In the genomic region with DNA sequence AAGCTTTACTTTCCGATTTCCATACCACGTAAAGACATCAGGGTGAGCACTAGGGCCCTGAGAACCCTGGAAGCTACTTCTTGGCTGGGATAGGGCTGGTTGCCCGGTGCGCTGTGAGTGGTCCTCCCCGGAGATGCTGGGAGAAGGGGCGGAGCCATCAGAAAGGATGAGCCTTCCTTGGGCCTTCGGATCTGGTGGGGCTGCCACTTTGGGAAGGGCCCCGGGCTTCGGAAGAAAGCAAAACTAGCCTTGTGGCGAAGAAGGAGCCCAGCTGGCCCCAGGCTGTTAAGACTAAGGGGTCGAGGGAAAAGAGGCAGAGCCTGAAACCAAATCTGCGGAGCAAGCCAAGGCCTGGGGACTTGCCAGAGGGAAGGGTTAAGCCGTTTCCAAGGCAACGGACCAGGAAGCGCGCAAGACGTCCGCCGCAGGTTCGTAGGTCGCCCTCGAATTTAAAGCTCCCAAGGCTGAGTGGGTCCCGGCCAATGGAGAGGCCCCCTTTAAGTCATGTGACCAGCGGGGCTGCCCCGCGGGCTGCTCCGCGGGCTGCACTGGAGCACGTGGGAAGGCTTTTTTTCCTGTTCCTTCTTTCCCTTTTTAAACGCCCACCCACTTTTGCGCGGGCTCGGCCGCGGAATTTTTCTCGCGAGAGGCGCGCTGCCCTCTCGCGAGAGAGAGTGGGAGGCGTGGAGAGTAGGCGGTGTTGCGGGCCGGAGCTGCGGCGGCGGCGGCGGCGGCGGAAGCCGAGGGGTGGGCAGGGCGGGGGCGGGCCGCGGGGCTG, we compare ENCODE assay signal across 1 cellular context.
TF ChIP-seq lines count a peak whose summit lies in the region.

No MANE protein-coding gene starts in this region.

TF ChIP-seq in HepG2, 621 proteins besides CTCF, POLR2A, EP300 and RAD21 (continued from another document and continues in another):
- peak; percentile 94 for TF ChIP-seq ZNF232 (CRISPR knock-in tag; IDR thresholded peaks at IDR 0.05; ENCODE audit: borderline replicate concordance)
- TF ChIP-seq ZNF576 (CRISPR knock-in tag; IDR thresholded peaks at IDR 0.05): peak; percentile 31; the same call in 1 of the 2 replicates
- TF ChIP-seq ZNF230 (CRISPR knock-in tag; IDR thresholded peaks at IDR 0.05): 0 out of 2 replicates have a peak, but pooled peaks have one; percentile 39
- peak; percentile 74; the same call in 1 of the 2 replicates for TF ChIP-seq ZNF441 (CRISPR knock-in tag; IDR thresholded peaks at IDR 0.05; ENCODE audit: borderline replicate concordance)
- no peak for TF ChIP-seq CC2D1A (CRISPR knock-in tag; IDR thresholded peaks at IDR 0.05)
- TF ChIP-seq, protein P1, sequence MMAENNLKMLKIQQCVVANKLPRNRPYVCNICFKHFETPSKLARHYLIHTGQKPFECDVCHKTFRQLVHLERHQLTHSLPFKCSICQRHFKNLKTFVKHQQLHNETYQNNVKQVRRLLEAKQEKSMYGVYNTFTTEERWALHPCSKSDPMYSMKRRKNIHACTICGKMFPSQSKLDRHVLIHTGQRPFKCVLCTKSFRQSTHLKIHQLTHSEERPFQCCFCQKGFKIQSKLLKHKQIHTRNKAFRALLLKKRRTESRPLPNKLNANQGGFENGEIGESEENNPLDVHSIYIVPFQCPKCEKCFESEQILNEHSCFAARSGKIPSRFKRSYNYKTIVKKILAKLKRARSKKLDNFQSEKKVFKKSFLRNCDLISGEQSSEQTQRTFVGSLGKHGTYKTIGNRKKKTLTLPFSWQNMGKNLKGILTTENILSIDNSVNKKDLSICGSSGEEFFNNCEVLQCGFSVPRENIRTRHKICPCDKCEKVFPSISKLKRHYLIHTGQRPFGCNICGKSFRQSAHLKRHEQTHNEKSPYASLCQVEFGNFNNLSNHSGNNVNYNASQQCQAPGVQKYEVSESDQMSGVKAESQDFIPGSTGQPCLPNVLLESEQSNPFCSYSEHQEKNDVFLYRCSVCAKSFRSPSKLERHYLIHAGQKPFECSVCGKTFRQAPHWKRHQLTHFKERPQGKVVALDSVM (CRISPR knock-in tag; IDR thresholded peaks at IDR 0.05): no peak
- TF ChIP-seq, protein P2, sequence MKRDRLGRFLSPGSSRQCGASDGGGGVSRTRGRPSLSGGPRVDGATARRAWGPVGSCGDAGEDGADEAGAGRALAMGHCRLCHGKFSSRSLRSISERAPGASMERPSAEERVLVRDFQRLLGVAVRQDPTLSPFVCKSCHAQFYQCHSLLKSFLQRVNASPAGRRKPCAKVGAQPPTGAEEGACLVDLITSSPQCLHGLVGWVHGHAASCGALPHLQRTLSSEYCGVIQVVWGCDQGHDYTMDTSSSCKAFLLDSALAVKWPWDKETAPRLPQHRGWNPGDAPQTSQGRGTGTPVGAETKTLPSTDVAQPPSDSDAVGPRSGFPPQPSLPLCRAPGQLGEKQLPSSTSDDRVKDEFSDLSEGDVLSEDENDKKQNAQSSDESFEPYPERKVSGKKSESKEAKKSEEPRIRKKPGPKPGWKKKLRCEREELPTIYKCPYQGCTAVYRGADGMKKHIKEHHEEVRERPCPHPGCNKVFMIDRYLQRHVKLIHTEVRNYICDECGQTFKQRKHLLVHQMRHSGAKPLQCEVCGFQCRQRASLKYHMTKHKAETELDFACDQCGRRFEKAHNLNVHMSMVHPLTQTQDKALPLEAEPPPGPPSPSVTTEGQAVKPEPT (CRISPR knock-in tag; IDR thresholded peaks at IDR 0.05; ENCODE audit: low read depth): peak; percentile 78
- TF ChIP-seq, protein P3, sequence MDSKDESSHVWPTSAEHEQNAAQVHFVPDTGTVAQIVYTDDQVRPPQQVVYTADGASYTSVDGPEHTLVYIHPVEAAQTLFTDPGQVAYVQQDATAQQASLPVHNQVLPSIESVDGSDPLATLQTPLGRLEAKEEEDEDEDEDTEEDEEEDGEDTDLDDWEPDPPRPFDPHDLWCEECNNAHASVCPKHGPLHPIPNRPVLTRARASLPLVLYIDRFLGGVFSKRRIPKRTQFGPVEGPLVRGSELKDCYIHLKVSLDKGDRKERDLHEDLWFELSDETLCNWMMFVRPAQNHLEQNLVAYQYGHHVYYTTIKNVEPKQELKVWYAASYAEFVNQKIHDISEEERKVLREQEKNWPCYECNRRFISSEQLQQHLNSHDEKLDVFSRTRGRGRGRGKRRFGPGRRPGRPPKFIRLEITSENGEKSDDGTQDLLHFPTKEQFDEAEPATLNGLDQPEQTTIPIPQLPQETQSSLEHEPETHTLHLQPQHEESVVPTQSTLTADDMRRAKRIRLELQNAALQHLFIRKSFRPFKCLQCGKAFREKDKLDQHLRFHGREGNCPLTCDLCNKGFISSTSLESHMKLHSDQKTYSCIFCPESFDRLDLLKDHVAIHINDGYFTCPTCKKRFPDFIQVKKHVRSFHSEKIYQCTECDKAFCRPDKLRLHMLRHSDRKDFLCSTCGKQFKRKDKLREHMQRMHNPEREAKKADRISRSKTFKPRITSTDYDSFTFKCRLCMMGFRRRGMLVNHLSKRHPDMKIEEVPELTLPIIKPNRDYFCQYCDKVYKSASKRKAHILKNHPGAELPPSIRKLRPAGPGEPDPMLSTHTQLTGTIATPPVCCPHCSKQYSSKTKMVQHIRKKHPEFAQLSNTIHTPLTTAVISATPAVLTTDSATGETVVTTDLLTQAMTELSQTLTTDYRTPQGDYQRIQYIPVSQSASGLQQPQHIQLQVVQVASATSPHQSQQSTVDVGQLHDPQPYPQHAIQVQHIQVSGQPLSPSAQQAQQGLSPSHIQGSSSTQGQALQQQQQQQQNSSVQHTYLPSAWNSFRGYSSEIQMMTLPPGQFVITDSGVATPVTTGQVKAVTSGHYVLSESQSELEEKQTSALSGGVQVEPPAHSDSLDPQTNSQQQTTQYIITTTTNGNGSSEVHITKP (CRISPR knock-in tag; IDR thresholded peaks at IDR 0.05; ENCODE audit: low read depth): no peak
- no peak for TF ChIP-seq XRCC5 (optimal IDR thresholded peaks at IDR 0.05; ENCODE audit: low read length)
- peak; percentile 75 for TF ChIP-seq ZNF331 (CRISPR knock-in tag; IDR thresholded peaks at IDR 0.05)
- peak; percentile 58; the same call in 1 of the 2 replicates for TF ChIP-seq PLSCR1 (CRISPR knock-in tag; IDR thresholded peaks at IDR 0.05; ENCODE audit: borderline replicate concordance)
- peak; percentile 79 for TF ChIP-seq TFE3 (CRISPR knock-in tag; IDR thresholded peaks at IDR 0.05)
- no peak for TF ChIP-seq GMEB2 (CRISPR knock-in tag; IDR thresholded peaks at IDR 0.05; ENCODE audit: low read depth)
- TF ChIP-seq ERF (CRISPR knock-in tag; IDR thresholded peaks at IDR 0.05): peak; percentile 82; the same call in 1 of the 2 replicates
- TF ChIP-seq, protein P4, sequence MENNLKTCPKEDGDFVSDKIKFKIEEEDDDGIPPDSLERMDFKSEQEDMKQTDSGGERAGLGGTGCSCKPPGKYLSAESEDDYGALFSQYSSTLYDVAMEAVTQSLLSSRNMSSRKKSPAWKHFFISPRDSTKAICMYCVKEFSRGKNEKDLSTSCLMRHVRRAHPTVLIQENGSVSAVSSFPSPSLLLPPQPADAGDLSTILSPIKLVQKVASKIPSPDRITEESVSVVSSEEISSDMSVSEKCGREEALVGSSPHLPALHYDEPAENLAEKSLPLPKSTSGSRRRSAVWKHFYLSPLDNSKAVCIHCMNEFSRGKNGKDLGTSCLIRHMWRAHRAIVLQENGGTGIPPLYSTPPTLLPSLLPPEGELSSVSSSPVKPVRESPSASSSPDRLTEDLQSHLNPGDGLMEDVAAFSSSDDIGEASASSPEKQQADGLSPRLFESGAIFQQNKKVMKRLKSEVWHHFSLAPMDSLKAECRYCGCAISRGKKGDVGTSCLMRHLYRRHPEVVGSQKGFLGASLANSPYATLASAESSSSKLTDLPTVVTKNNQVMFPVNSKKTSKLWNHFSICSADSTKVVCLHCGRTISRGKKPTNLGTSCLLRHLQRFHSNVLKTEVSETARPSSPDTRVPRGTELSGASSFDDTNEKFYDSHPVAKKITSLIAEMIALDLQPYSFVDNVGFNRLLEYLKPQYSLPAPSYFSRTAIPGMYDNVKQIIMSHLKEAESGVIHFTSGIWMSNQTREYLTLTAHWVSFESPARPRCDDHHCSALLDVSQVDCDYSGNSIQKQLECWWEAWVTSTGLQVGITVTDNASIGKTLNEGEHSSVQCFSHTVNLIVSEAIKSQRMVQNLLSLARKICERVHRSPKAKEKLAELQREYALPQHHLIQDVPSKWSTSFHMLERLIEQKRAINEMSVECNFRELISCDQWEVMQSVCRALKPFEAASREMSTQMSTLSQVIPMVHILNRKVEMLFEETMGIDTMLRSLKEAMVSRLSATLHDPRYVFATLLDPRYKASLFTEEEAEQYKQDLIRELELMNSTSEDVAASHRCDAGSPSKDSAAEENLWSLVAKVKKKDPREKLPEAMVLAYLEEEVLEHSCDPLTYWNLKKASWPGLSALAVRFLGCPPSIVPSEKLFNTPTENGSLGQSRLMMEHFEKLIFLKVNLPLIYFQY (CRISPR knock-in tag; IDR thresholded peaks at IDR 0.05; ENCODE audit: borderline replicate concordance): peak; percentile 78; the same call in 1 of the 2 replicates
- TF ChIP-seq ZNF367 (CRISPR knock-in tag; IDR thresholded peaks at IDR 0.05; ENCODE audit: borderline replicate concordance): peak; percentile 93
- TF ChIP-seq ZNF280B (CRISPR knock-in tag; IDR thresholded peaks at IDR 0.05; ENCODE audit: borderline replicate concordance): peak; percentile 62; the same call in 1 of the 2 replicates
- TF ChIP-seq, protein P5, sequence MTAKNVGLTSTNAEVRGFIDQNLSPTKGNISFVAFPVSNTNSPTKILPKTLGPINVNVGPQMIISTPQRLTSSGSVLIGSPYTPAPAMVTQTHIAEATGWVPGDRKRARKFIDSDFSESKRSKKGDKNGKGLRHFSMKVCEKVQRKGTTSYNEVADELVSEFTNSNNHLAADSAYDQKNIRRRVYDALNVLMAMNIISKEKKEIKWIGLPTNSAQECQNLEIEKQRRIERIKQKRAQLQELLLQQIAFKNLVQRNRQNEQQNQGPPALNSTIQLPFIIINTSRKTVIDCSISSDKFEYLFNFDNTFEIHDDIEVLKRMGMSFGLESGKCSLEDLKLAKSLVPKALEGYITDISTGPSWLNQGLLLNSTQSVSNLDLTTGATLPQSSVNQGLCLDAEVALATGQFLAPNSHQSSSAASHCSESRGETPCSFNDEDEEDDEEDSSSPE (CRISPR knock-in tag; IDR thresholded peaks at IDR 0.05): peak; percentile 98
- TF ChIP-seq TIGD3 (CRISPR knock-in tag; IDR thresholded peaks at IDR 0.05; ENCODE audit: borderline replicate concordance): no peak
- TF ChIP-seq CREBL2 (CRISPR knock-in tag; IDR thresholded peaks at IDR 0.05; ENCODE audit: borderline replicate concordance): peak; percentile 36; the same call in 1 of the 2 replicates
- no peak for TF ChIP-seq RFXANK (CRISPR knock-in tag; IDR thresholded peaks at IDR 0.05)
- TF ChIP-seq KAT8 (CRISPR knock-in tag; IDR thresholded peaks at IDR 0.05): peak; percentile 89
- TF ChIP-seq THAP11 (CRISPR knock-in tag; IDR thresholded peaks at IDR 0.05): peak; percentile 74
